In the genomic region with DNA sequence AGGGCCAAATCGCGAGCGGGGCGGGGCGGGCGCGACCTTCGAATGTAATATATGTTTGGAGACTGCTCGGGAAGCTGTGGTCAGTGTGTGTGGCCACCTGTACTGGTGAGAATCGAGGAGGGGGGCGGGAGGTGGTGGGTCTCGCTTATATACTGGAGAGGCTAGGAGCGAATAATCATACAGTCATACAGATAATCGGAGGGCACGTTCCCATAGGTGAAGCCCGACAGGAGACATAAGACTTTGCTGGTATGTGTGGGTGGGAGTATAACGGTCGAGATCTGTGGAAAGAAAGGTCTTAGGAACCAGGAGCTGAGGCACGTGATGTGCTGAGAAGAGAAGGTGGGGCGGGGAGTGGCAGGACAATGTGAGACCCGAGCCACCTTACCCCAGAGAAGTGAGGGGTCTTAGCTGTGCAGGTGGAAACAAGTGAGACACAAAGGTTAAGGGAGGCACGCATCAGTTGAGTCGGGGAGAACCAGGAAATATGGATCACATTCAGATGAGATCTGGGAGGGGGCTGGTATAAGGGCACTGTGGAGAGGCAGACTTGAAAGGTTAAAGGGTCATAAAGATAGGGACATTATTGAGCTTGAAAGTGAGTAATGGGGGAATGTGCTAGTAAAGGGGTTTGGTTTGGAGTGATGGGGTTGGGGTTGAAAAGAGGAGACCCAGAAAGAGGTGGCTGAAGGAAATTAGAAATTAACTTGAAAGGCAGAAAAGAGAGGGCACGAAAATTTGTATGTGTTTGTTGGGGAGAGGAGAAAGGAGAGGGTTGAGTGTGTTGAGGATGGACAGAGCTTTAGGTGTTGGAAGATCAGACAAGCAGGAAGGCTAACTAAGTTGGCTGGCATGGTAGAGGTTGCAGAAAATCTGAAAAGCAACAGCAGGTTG, we compare ENCODE assay signal across 8 cellular contexts. TPM values are rescaled to one million over a fixed set of nuclear protein-coding genes. Genes with fewer than 3 reads are reported as not detected.
DNase-seq lines count a peak whose midpoint lies in the region; TF ChIP-seq lines count a peak whose summit lies in the region.

No MANE protein-coding gene starts in this region.

- H4K5ac ChIP-seq in H9 (ENCODE audit: insufficient read length, low read depth, low read length) = no peak overlapping the region

- H3K36me3 Mint-ChIP-seq in H9 (ENCODE audit: insufficient read depth in 1 of 3, low read depth in 3 of 3) = peaks cover 22 to 51% (median 43%) of the 10 kb centered on the region in 3 experiments

- no peaks in the 10 kb centered on the region; the same call in 1 of the 2 replicates for H3K27me3 Mint-ChIP-seq in H9 (ENCODE audit: low read depth)

- peak overlapping the region; percentile 98 for H3K27ac Mint-ChIP-seq in H9

- peaks cover 35% of the 10 kb centered on the region in 2 experiments for H3K4me1 Mint-ChIP-seq in H9

- H3K36me3 ChIP-seq in esophagus (ENCODE audit: control insufficient read depth in 2 of 2, insufficient read depth in 2 of 2, low read length in 1 of 2) = peaks cover 2 to 8% of the 10 kb centered on the region in 2 donors

- H4K8ac ChIP-seq in H9 (replicated peaks; ENCODE audit: insufficient read length, low read depth, low read length) = no peak overlapping the region

- H4K91ac ChIP-seq in H9 (ENCODE audit: insufficient read length, low read depth, low read length) = no peak overlapping the region

- H3K9me3 Mint-ChIP-seq in H9 = no peaks in the 10 kb centered on the region; a peak in 1 of 5 replicates

- H3K4me1 ChIP-seq in H9 (ENCODE audit: insufficient read depth, low read length) = peaks cover 7% of the 10 kb centered on the region
- peaks cover 4 to 10% of the 10 kb centered on the region in 2 donors for H3K4me1 ChIP-seq in esophagus (ENCODE audit: control insufficient read depth in 2 of 2, insufficient read depth in 2 of 2, low read length in 1 of 2)

- H4K20me1 ChIP-seq in H9 (ENCODE audit: control insufficient read depth, insufficient read depth, insufficient read length) = no peaks in the 10 kb centered on the region

- 100% methylated on average over 1 of the region's 24 CpGs for WGBS in H9 (ENCODE audit: extremely low coverage, insufficient read length, low lambda C conversion rate)
- WGBS in esophagus, 2 donors = 2 to 3% methylated on average over 24 of the region's 24 CpGs

- no peak overlapping the region for H3T11ph ChIP-seq in H9 (ENCODE audit: low read length)

- H3K14ac ChIP-seq in H9 (ENCODE audit: insufficient read depth, low read length) = peak overlapping the region; percentile 29; the same call in 1 of the 2 replicates

- H3K9me3 ChIP-seq in H9 (ENCODE audit: control insufficient read depth, low read depth, low read length) = no peaks in the 10 kb centered on the region
- no peaks in the 10 kb centered on the region for H3K9me3 ChIP-seq in esophagus (ENCODE audit: control insufficient read depth in 2 of 2, insufficient read depth in 1 of 2, low read depth in 1 of 2, low read length in 1 of 2)

- H2AFZ ChIP-seq in H9 (ENCODE audit: low read length) = no peak overlapping the region

- peaks cover 22% of the 10 kb centered on the region for H3K23me2 ChIP-seq in H9 (ENCODE audit: insufficient read length, low read depth, low read length, poor library complexity, severe bottlenecking)

- no peak for TF ChIP-seq CTCF in H9 (conservative IDR thresholded peaks at IDR 0.05)
- no peak for TF ChIP-seq CTCF in RWPE1 (conservative IDR thresholded peaks at IDR 0.05; ENCODE audit: low read depth)

- H2BK20ac ChIP-seq in H9 (ENCODE audit: low read depth, low read length, poor library complexity, severe bottlenecking) = no peak overlapping the region

- CTCF ChIA-PET in RWPE1 (lab: Yijun Ruan, JAX) = interaction anchor here (1.1 to 1.4 kb wide), 2 partner anchors 17 to 60 kb away, joined by 3 to 4 read pairs; no protein-coding TSS in a partner anchor

- POLR2A ChIA-PET in RWPE1 (lab: Yijun Ruan, JAX; ENCODE audit: low non-redundant PET) = no interaction called here

- H3K18ac ChIP-seq in H9 (ENCODE audit: insufficient read length, low read depth, low read length) = no peak overlapping the region

- H3K27ac ChIP-seq in H9 (ENCODE audit: insufficient read length, low read depth, low read length) = no peak overlapping the region
- peak overlapping the region; percentile 97 for H3K27ac ChIP-seq in RWPE1
- peak overlapping the region; percentile 88 to 90 for H3K27ac ChIP-seq in esophagus (ENCODE audit: low read depth in 2 of 2, low read length in 1 of 2)

- peak overlapping the region; percentile 66 for H3K9ac ChIP-seq in H9 (ENCODE audit: extremely low read depth, insufficient read length, low read length)

- no peak overlapping the region for H2BK5ac ChIP-seq in H9 (ENCODE audit: insufficient read length, low read length)

- H3K56ac ChIP-seq in H9 (ENCODE audit: insufficient read length, low read depth, low read length) = no peak overlapping the region

- peak overlapping the region; percentile 64 to 89 for H3K4me3 ChIP-seq in esophagus (ENCODE audit: low read depth in 1 of 2, low read length in 2 of 2)

- H3K4me3 Mint-ChIP-seq in H9 = peak overlapping the region; percentile 83 to 86

- H3K27me3 ChIP-seq in H9 (ENCODE audit: insufficient read depth, low read length) (no peaks in the 10 kb centered on the region), esophagus (ENCODE audit: control insufficient read depth in 1 of 2, insufficient read depth in 2 of 2, low read length in 2 of 2) (no peaks in the 10 kb centered on the region)

- DNase-seq in H9 (no peak), RWPE1 (ENCODE audit: low spot score) (peak; percentile 17), pons (ENCODE audit: low spot score) (peak; percentile 48), GM19238 (ENCODE audit: insufficient read length, low spot score) (no peak), NOMO-1 (lab: John Stamatoyannopoulos, UW; ENCODE audit: unreplicated experiment in 2 of 2) (no peak), NCI-H128 (lab: John Stamatoyannopoulos, UW; ENCODE audit: unreplicated experiment) (no peak), NCI-H1436 treated with DMSO at 0.1 percent for 48 hours (lab: John Stamatoyannopoulos, UW) (no peak)

- H3K79me2 ChIP-seq in H9 (ENCODE audit: insufficient read depth, low read length) = peaks cover 19% of the 10 kb centered on the region; the same call in 1 of the 2 replicates

- no peak overlapping the region for H3K4ac ChIP-seq in H9 (ENCODE audit: low read depth, low read length)

- no peak overlapping the region for H2AK5ac ChIP-seq in H9 (ENCODE audit: insufficient read length, low read length)

- H2BK12ac ChIP-seq in H9 (ENCODE audit: insufficient read length, low read depth, low read length) = no peak overlapping the region

- H3K4me2 ChIP-seq in H9 (ENCODE audit: insufficient read depth, insufficient read length, low read length) = peak overlapping the region; percentile 83

- no peak overlapping the region for H2BK120ac ChIP-seq in H9 (ENCODE audit: low read depth, low read length, poor library complexity, severe bottlenecking)

- no peak overlapping the region for H3K23ac ChIP-seq in H9 (ENCODE audit: insufficient read length, low read depth, low read length)

- H2BK15ac ChIP-seq in H9 (ENCODE audit: low read depth, low read length) = no peak overlapping the region

- H3K79me1 ChIP-seq in H9 (ENCODE audit: insufficient read depth, low read depth, low read length, poor library complexity, severe bottlenecking) = no peaks in the 10 kb centered on the region

RNA-seq across cellular contexts. Expression of gene RNF5, which starts 0.6 kb away (rescaled TPM):
- total RNA-seq in H9 (2021) = 116 and 126 TPM in 2 replicates
- polyA plus RNA-seq in esophagus = 10 to 100 TPM; 36.3 to 44.9 TPM

RNA-seq across cellular contexts. Expression of gene AGPAT1, which starts 2.9 kb away (rescaled TPM):
- 88.8 and 89.5 TPM in 2 replicates for total RNA-seq in H9 (2021)
- 10 to 100 TPM; 15.3 to 18.3 TPM for polyA plus RNA-seq in esophagus

RNA-seq across cellular contexts. Expression of gene AGER, which starts 5.3 kb away (rescaled TPM):
- 14.3 and 17.8 TPM in 2 replicates for total RNA-seq in H9 (2021)
- polyA plus RNA-seq in esophagus = 1 to 10 TPM; 3.5 to 8.3 TPM

RNA-seq across cellular contexts. Expression of gene PBX2, which starts 11.2 kb away (rescaled TPM):
- total RNA-seq in H9 (2021) = 174 and 176 TPM in 2 replicates
- polyA plus RNA-seq in esophagus = 10 to 100 TPM; 29.4 to 49.8 TPM

RNA-seq across cellular contexts. Expression of gene GPSM3, which starts 13.6 kb away (rescaled TPM):
- 11.8 and 12.0 TPM in 2 replicates for total RNA-seq in H9 (2021)
- 1 to 10 TPM; 4.0 to 4.6 TPM for polyA plus RNA-seq in esophagus

Comparison
In these comparisons a context has a peak if more than half of its experiments do, and no peak if none do; other contexts are left out.
1. DNase-seq: peak in RWPE1 (single experiment) and pons (single experiment); none in H9 (single experiment), GM19238 (single experiment), NOMO-1 (0 of 2), NCI-H128 (single experiment) and NCI-H1436 treated with DMSO at 0.1 percent for 48 hours (single experiment).